28 cellular contexts compared by ENCODE assay signal in the genomic region with DNA sequence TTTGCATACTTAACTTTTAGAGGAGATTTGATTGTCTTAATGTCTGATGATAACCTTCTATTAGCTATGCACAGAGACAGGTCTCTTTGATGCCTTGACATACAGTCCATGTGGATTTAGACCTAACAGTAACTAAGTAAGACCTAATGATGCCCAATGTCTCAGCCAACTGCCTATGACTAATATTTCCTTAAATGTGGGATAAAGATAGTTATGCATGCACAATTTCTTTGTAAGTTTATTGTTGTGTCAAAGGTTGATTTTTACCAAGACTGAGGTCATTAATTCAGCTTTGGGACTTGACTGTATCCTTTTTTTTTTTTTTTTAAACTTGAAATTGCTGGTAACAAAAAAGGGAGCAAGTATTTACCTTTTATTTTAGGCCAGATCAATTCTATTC.
"Had no signal": no experiment of that assay in that cellular context is flagged by ENCODE, and none has a peak within 500 bp of the region (broad histone marks: within the 10 kb centered on the region; RNA-seq: fewer than 3 reads in every experiment).

No MANE protein-coding gene starts in this region.

- H3K36me3 ChIP-seq: left ventricle myocardium inferior, neural progenitor cell, neutrophil, right atrium auricular region, right lobe of liver, tibial nerve, uterus had no signal

- H3K27ac Mint-ChIP-seq: mesothelial cell of epicardium; naive B cell; natural killer cell; nephron progenitor cell; neural progenitor cell; stimulated activated memory B cell treated with anti-CD40 and anti-IgM and Interleukin-4, amounts not matched to agents 10 μg/mL and 1 μg/mL and 100 μg/mL, for 72 hours; type B pancreatic cell had no signal

- H3K27ac ChIP-seq: left ventricle myocardium inferior, neural progenitor cell, neutrophil, parathyroid adenoma, psoas muscle, right atrium auricular region, right lobe of liver, tibial nerve, uterus had no signal

- H3K4me2 ChIP-seq: neural progenitor cell, smooth muscle cell had no signal

- H3K4me1 Mint-ChIP-seq: mesothelial cell of epicardium; naive B cell; natural killer cell; nephron progenitor cell; neural progenitor cell; stimulated activated memory B cell treated with anti-CD40 and anti-IgM and Interleukin-4, amounts not matched to agents 10 μg/mL and 1 μg/mL and 100 μg/mL, for 72 hours; stimulated activated naive CD8-positive, alpha-beta T cell treated with anti-CD3 and anti-CD28 coated beads, Interleukin-15, amount 100 ng/mL, for 72 hours had no signal

- H3K4me3 ChIP-seq: left ventricle myocardium inferior, lung, neural progenitor cell, psoas muscle, right atrium auricular region, right lobe of liver, smooth muscle cell, tibial nerve, uterus had no signal

- H3K4me1 ChIP-seq: left ventricle myocardium inferior, parathyroid adenoma, psoas muscle, right atrium auricular region, right lobe of liver, tibial nerve, uterus had no signal

- ATAC-seq: natural killer cell; psoas muscle; right lobe of liver; stimulated activated memory B cell treated with anti-CD40 and anti-IgM and Interleukin-4, amounts not matched to agents 10 μg/mL and 1 μg/mL and 100 μg/mL, for 72 hours; stimulated activated naive CD8-positive, alpha-beta T cell treated with anti-CD3 and anti-CD28 coated beads, Interleukin-15, amount 100 ng/mL, for 72 hours had no signal

- H2AFZ ChIP-seq: neural progenitor cell, parathyroid adenoma had no signal

- H3K9ac ChIP-seq: neural progenitor cell, parathyroid adenoma had no signal

- H3K36me3 Mint-ChIP-seq: neural progenitor cell; stimulated activated memory B cell treated with anti-CD40 and anti-IgM and Interleukin-4, amounts not matched to agents 10 μg/mL and 1 μg/mL and 100 μg/mL, for 72 hours; type B pancreatic cell had no signal

- H3K4me3 Mint-ChIP-seq: mesothelial cell of epicardium; naive B cell; natural killer cell; nephron progenitor cell; neural progenitor cell; stimulated activated memory B cell treated with anti-CD40 and anti-IgM and Interleukin-4, amounts not matched to agents 10 μg/mL and 1 μg/mL and 100 μg/mL, for 72 hours; stimulated activated naive CD8-positive, alpha-beta T cell treated with anti-CD3 and anti-CD28 coated beads, Interleukin-15, amount 100 ng/mL, for 72 hours; type B pancreatic cell had no signal

- H3K27me3 Mint-ChIP-seq: stimulated activated memory B cell treated with anti-CD40 and anti-IgM and Interleukin-4, amounts not matched to agents 10 μg/mL and 1 μg/mL and 100 μg/mL, for 72 hours; stimulated activated naive CD8-positive, alpha-beta T cell treated with anti-CD3 and anti-CD28 coated beads, Interleukin-15, amount 100 ng/mL, for 72 hours; type B pancreatic cell had no signal

- FAIRE-seq: keratinocyte had no signal

- DNase-seq: hippocampal formation; left ventricle myocardium inferior; mesendoderm; naive B cell; natural killer cell; nephron progenitor cell; occipital lobe; psoas muscle; right lobe of liver; stimulated activated CD4-positive, alpha-beta T cell treated with anti-CD3 and anti-CD28 coated beads, Interleukin-1b, Interleukin-23, amount 100 ng/mL, for 48 hours; stimulated activated CD4-positive, alpha-beta T cell treated with anti-CD3 and anti-CD28 coated beads, Interleukin-2, amount 100 ng/mL, for 48 hours; stimulated activated CD4-positive, alpha-beta T cell treated with anti-CD3 and anti-CD28 coated beads, Interleukin-4, amount 100 ng/mL, for 4 hours; stimulated activated CD8-positive, alpha-beta memory T cell treated with anti-CD3 and anti-CD28 coated beads, Interleukin-4, amount 100 ng/mL, for 48 hours; stimulated activated naive CD4-positive, alpha-beta T cell treated with Interleukin-2 at 50 U/mL for 16 hours; stimulated activated naive CD8-positive, alpha-beta T cell treated with anti-CD3 and anti-CD28 coated beads, Interleukin-15, amount 100 ng/mL, for 72 hours; substantia nigra; uterus had no signal

- H3K9me3 Mint-ChIP-seq: type B pancreatic cell had no signal

- H3K27me3 ChIP-seq: neural progenitor cell, neutrophil, right atrium auricular region, right lobe of liver, tibial nerve, uterus had no signal

- H3K79me2 ChIP-seq: parathyroid adenoma had no signal

- H3K9me3 ChIP-seq: neutrophil, right lobe of liver, uterus had no signal
